Comparison of ENCODE assay signal across 8 cellular contexts in genomic region chr7:111012799-111013675, GRCh38.
DNase-seq lines count a peak whose midpoint lies in the region; ATAC-seq, FAIRE-seq and TF ChIP-seq lines count a peak whose summit lies in the region.

No MANE protein-coding gene starts in this region.

- H3K27ac ChIP-seq in keratinocyte (ENCODE audit: control insufficient read depth, insufficient read depth, low read length): peak overlapping the region; percentile 41
- H3K27ac ChIP-seq in left ventricle myocardium inferior (replicated peaks): no peak overlapping the region

- dilution Hi-C loops in keratinocyte (cut with MboI; ENCODE audit: extremely low pct_ligation_motif_present, low sequenced_read_pairs): no loop called here

- H3K4me2 ChIP-seq in keratinocyte (ENCODE audit: control insufficient read depth, extremely low read depth, insufficient read depth, low read depth, low read length): peak overlapping the region; percentile 60

- H3K36me3 ChIP-seq in keratinocyte (ENCODE audit: control insufficient read depth in 2 of 2, extremely low read depth in 1 of 2, insufficient read depth in 2 of 2, low read length in 2 of 2) (no peaks in the 10 kb centered on the region), left ventricle myocardium inferior (no peaks in the 10 kb centered on the region)

- intact Hi-C loops in left ventricle myocardium inferior (cut with micrococcal nuclease): no loop called here

- H3K79me2 ChIP-seq in keratinocyte (ENCODE audit: control insufficient read depth, insufficient read depth, low read length): no peaks in the 10 kb centered on the region

- FAIRE-seq in keratinocyte (lab: Jason Lieb, UNC): peak; percentile 61

- H3K9me1 ChIP-seq in keratinocyte (ENCODE audit: control insufficient read depth, extremely low read depth, insufficient read depth, low read length): no peaks in the 10 kb centered on the region

- H3K4me3 ChIP-seq in keratinocyte (ENCODE audit: control insufficient read depth in 2 of 3, extremely low read depth in 1 of 3, insufficient read depth in 2 of 3, low read depth in 1 of 3, low read length in 3 of 3) (peak overlapping the region in 2 of 3 experiments; percentile 1 to 36), left ventricle myocardium inferior (no peak overlapping the region)

- H3K4me1 ChIP-seq in keratinocyte (ENCODE audit: control insufficient read depth, extremely low read depth, insufficient read depth, low read length) (peaks cover 17% of the 10 kb centered on the region), left ventricle myocardium inferior (peaks cover 5% of the 10 kb centered on the region)

- ATAC-seq in GM18873 (IDR thresholded peaks at IDR 0.05; ENCODE audit: low FRiP score, unreplicated experiment) (peak; percentile 97), HG02588 (IDR thresholded peaks at IDR 0.05; ENCODE audit: unreplicated experiment) (peak; percentile 96)

- peak overlapping the region; percentile 80 for H2AFZ ChIP-seq in keratinocyte (ENCODE audit: control insufficient read depth, low read length)

- H3K9ac ChIP-seq in keratinocyte (ENCODE audit: control insufficient read depth, extremely low read depth, insufficient read depth, low read length): peak overlapping the region; percentile 24

- H4K20me1 ChIP-seq in keratinocyte (ENCODE audit: control insufficient read depth, extremely low read depth, insufficient read depth, low read length): no peaks in the 10 kb centered on the region

- TF ChIP-seq CTCF in keratinocyte (optimal IDR thresholded peaks at IDR 0.05 in 1 of 3, IDR thresholded peaks at IDR 0.05 in 1 of 3, conservative IDR thresholded peaks at IDR 0.05 in 1 of 3; ENCODE audit: extremely low read depth in 1 of 3, insufficient read depth in 2 of 3, low read length in 3 of 3): no peak
- no peak for TF ChIP-seq CTCF in left ventricle myocardium inferior (IDR thresholded peaks at IDR 0.05; ENCODE audit: borderline replicate concordance)

- H3K9me3 ChIP-seq in keratinocyte (ENCODE audit: control insufficient read depth, low read depth, low read length) (no peaks in the 10 kb centered on the region), left ventricle myocardium inferior (replicated peaks) (no peaks in the 10 kb centered on the region)

- DNase-seq in NOMO-1 treated with dmso at 0.1 percent for 144 hours (lab: John Stamatoyannopoulos, UW; ENCODE audit: unreplicated experiment) (peak; percentile 20), keratinocyte (ENCODE audit: low read depth, low spot score) (peak; percentile 13), HUDEP-2 (lab: John Stamatoyannopoulos, UW; ENCODE audit: unreplicated experiment in 76 of 76) (no peak), NCI-H510A treated with DMSO at 0.1 percent for 48 hours (lab: John Stamatoyannopoulos, UW) (no peak), DMS53 (lab: John Stamatoyannopoulos, UW) (no peak), left ventricle myocardium inferior (no peak)

- H3K27me3 ChIP-seq in keratinocyte (ENCODE audit: control insufficient read depth, extremely low read depth, insufficient read depth, low read length) (no peaks in the 10 kb centered on the region), left ventricle myocardium inferior (ENCODE audit: low read depth) (no peaks in the 10 kb centered on the region)

Comparison
In these comparisons a context has a peak if more than half of its experiments do, and no peak if none do; other contexts are left out.
1. DNase-seq: peak in NOMO-1 treated with dmso at 0.1 percent for 144 hours (single experiment) and keratinocyte (single experiment); none in HUDEP-2 (0 of 76), NCI-H510A treated with DMSO at 0.1 percent for 48 hours (single experiment), DMS53 (single experiment) and left ventricle myocardium inferior (single experiment).